ENCODE assay signal across 2 cellular contexts in genomic region chr10:101041252-101041761, GRCh38.
TF ChIP-seq lines count a peak whose summit lies in the region.

No MANE protein-coding gene starts in this region.

TF ChIP-seq in GM23338, 12 proteins besides CTCF, POLR2A, EP300 and RAD21 (continued from another document):
- peak; percentile 39 for TF ChIP-seq EZH2 (IDR thresholded peaks at IDR 0.05; ENCODE audit: low read depth, unreplicated experiment)

TF ChIP-seq in SK-N-SH, 30 proteins besides CTCF, POLR2A, EP300 and RAD21:
- TF ChIP-seq PBX3 (IDR thresholded peaks at IDR 0.05) (no peak), POLR2AphosphoS5 (IDR thresholded peaks at IDR 0.05; ENCODE audit: low read depth, low read length) (0 out of 2 replicates have a peak, but pooled peaks have one; percentile 11), SMC3 (IDR thresholded peaks at IDR 0.05; ENCODE audit: low read depth, low read length) (peak; percentile 76), SIN3A (IDR thresholded peaks at IDR 0.05; ENCODE audit: borderline replicate concordance, low read depth, low read length) (0 out of 2 replicates have a peak, but pooled peaks have one; percentile 57)
TF ChIP-seq in SK-N-SH: peak in this region for 3.
